ENCODE assay signal across 1 cellular context in genomic region chr3:49855662-49856061, GRCh38.
TF ChIP-seq lines count a peak whose summit lies in the region.

No MANE protein-coding gene starts in this region.

TF ChIP-seq in HepG2, 621 proteins besides CTCF, POLR2A, EP300 and RAD21:
- TF ChIP-seq PCBP1 (IDR thresholded peaks at IDR 0.05; ENCODE audit: borderline replicate concordance, low read depth, low read length) (no peak), IKZF4 (CRISPR knock-in tag; IDR thresholded peaks at IDR 0.05; ENCODE audit: borderline replicate concordance, low read depth, not compliant biosample characterization) (peak; percentile 14), MAFK (conservative IDR thresholded peaks at IDR 0.05 in 1 of 2, IDR thresholded peaks at IDR 0.05 in 1 of 2; ENCODE audit: low read length in 2 of 2) (peak; percentile 57 to 69; a peak in 3 of 4 replicates)
TF ChIP-seq in HepG2: peak in this region for 2.
